Comparison of ENCODE assay signal across 24 cellular contexts in genomic region chr17:44398692-44399691, GRCh38. TPM values are rescaled to one million over a fixed set of nuclear protein-coding genes. Genes with fewer than 3 reads are reported as not detected.
A peak's percentile ranks its signal among the peaks of the same experiment; 100 is the strongest.
DNase-seq lines count a peak whose midpoint lies in the region; ATAC-seq and TF ChIP-seq lines count a peak whose summit lies in the region.
"Had no signal": no experiment of that assay in that cellular context is flagged by ENCODE, and none has a peak within 500 bp of the region (broad histone marks: within the 10 kb centered on the region; RNA-seq: fewer than 3 reads in every experiment).

No MANE protein-coding gene starts in this region.

- H3K9me3 Mint-ChIP-seq in CD4-positive, CD25-positive, alpha-beta regulatory T cell = peaks cover 0 to 2% (median 0%) of the 10 kb centered on the region in 7 donors
- H3K9me3 Mint-ChIP-seq in effector memory CD8-positive, alpha-beta T cell = no peaks in the 10 kb centered on the region
- H3K9me3 Mint-ChIP-seq: activated T-helper 1 cell treated with anti-CD3 and anti-CD28 coated beads, Interleukin-12 subunit alpha, Interleukin-12 subunit beta, Interleukin-2, Interleukin-4 antibody, amounts not matched to agents 30 ng/mL and 10 ng/mL and 1 ng/mL, durations not matched to agents 14 hours and 24 hours and 36 hours; naive B cell; stimulated activated memory B cell treated with anti-CD40 and anti-IgM and Interleukin-4, amounts not matched to agents 10 μg/mL and 1 μg/mL and 100 μg/mL, for 72 hours; T-helper 2 cell treated with Interferon-gamma antibody and Interleukin-4, amounts not matched to agents 5 μg/mL and 100 μg/mL, for 36 hours had no signal

- TF ChIP-seq CTCF in OCI-LY7 (conservative IDR thresholded peaks at IDR 0.05; ENCODE audit: low read length) = no peak

- no peak overlapping the region for H2AFZ ChIP-seq in OCI-LY7 (ENCODE audit: low read length)

- no peaks in the 10 kb centered on the region for H3K9me2 ChIP-seq in OCI-LY7 (ENCODE audit: insufficient read depth, low read length)

- H3K4me3 Mint-ChIP-seq in CD4-positive, CD25-positive, alpha-beta regulatory T cell = no peak overlapping the region
- no peak overlapping the region for H3K4me3 Mint-ChIP-seq in effector memory CD8-positive, alpha-beta T cell
- H3K4me3 Mint-ChIP-seq: activated T-helper 1 cell treated with anti-CD3 and anti-CD28 coated beads, Interleukin-12 subunit alpha, Interleukin-12 subunit beta, Interleukin-2, Interleukin-4 antibody, amounts not matched to agents 30 ng/mL and 10 ng/mL and 1 ng/mL, durations not matched to agents 14 hours and 24 hours and 36 hours; stimulated activated memory B cell treated with anti-CD40 and anti-IgM and Interleukin-4, amounts not matched to agents 10 μg/mL and 1 μg/mL and 100 μg/mL, for 72 hours; T-helper 2 cell treated with Interferon-gamma antibody and Interleukin-4, amounts not matched to agents 5 μg/mL and 100 μg/mL, for 36 hours had no signal

- POLR2A ChIA-PET in OCI-LY7 (lab: Charles Lee) = interaction anchor here (0.8 to 1.1 kb wide), 2 partner anchors 13 to 75 kb away, joined by 3 to 4 read pairs; no protein-coding TSS in a partner anchor

- peaks cover 44% of the 10 kb centered on the region for H3K36me3 Mint-ChIP-seq in CD4-positive, CD25-positive, alpha-beta regulatory T cell
- peaks cover 39% of the 10 kb centered on the region for H3K36me3 Mint-ChIP-seq in effector memory CD8-positive, alpha-beta T cell (ENCODE audit: insufficient read depth)

- H3K36me3 ChIP-seq in CD4-positive, CD25-positive, alpha-beta regulatory T cell (ENCODE audit: control insufficient read depth, insufficient read depth, low read length) = peaks cover 51% of the 10 kb centered on the region
- H3K36me3 ChIP-seq in OCI-LY7 (ENCODE audit: insufficient read depth, low read length) = peaks cover 63% of the 10 kb centered on the region
- H3K36me3 ChIP-seq: uterus had no signal

- peak overlapping the region in 2 of 3 donors; percentile 26 to 94 for H3K27ac Mint-ChIP-seq in CD4-positive, CD25-positive, alpha-beta regulatory T cell
- peak overlapping the region; percentile 51 to 68 for H3K27ac Mint-ChIP-seq in effector memory CD8-positive, alpha-beta T cell
- H3K27ac Mint-ChIP-seq: activated T-helper 1 cell treated with anti-CD3 and anti-CD28 coated beads, Interleukin-12 subunit alpha, Interleukin-12 subunit beta, Interleukin-2, Interleukin-4 antibody, amounts not matched to agents 30 ng/mL and 10 ng/mL and 1 ng/mL, durations not matched to agents 14 hours and 24 hours and 36 hours; stimulated activated memory B cell treated with anti-CD40 and anti-IgM and Interleukin-4, amounts not matched to agents 10 μg/mL and 1 μg/mL and 100 μg/mL, for 72 hours; T-helper 2 cell treated with Interferon-gamma antibody and Interleukin-4, amounts not matched to agents 5 μg/mL and 100 μg/mL, for 36 hours had no signal

- no TSS peak for BruUV-seq in OCI-LY7 (replicated peaks; lab: Mats Ljungman, UMichigan)

- no peak for ATAC-seq in CD4-positive, CD25-positive, alpha-beta regulatory T cell (ENCODE audit: low read depth in 2 of 2)
- ATAC-seq in effector memory CD8-positive, alpha-beta T cell (replicated peaks) = no peak
- ATAC-seq: left colon; stimulated activated memory B cell treated with anti-CD40 and anti-IgM and Interleukin-4, amounts not matched to agents 10 μg/mL and 1 μg/mL and 100 μg/mL, for 72 hours had no signal

- intact Hi-C loops in posterior vena cava (cut with DNase I) = no loop called here
- intact Hi-C loops in OCI-LY7 (cut with micrococcal nuclease; ENCODE audit: unreplicated experiment) = no loop called here

- H3K27me3 Mint-ChIP-seq in CD4-positive, CD25-positive, alpha-beta regulatory T cell = no peaks in the 10 kb centered on the region
- no peaks in the 10 kb centered on the region for H3K27me3 Mint-ChIP-seq in effector memory CD8-positive, alpha-beta T cell
- H3K27me3 Mint-ChIP-seq: naive B cell; stimulated activated memory B cell treated with anti-CD40 and anti-IgM and Interleukin-4, amounts not matched to agents 10 μg/mL and 1 μg/mL and 100 μg/mL, for 72 hours had no signal

- H3K27me3 ChIP-seq in CD4-positive, CD25-positive, alpha-beta regulatory T cell (ENCODE audit: control insufficient read depth, insufficient read depth, low read length) = no peaks in the 10 kb centered on the region
- H3K27me3 ChIP-seq: esophagus muscularis mucosa, uterus had no signal

- no peak for DNase-seq in CD4-positive, CD25-positive, alpha-beta regulatory T cell
- peak; percentile 14 for DNase-seq in RKO (ENCODE audit: low spot score)
- no peak for DNase-seq in effector memory CD8-positive, alpha-beta T cell
- peak; percentile 59 for DNase-seq in posterior vena cava (ENCODE audit: low spot score)
- DNase-seq in Kasumi-1 (lab: John Stamatoyannopoulos, UW) = no peak
- no peak for DNase-seq in glomerular visceral epithelial cell (ENCODE audit: extremely low spot score)
- no peak for DNase-seq in OCI-LY7 (ENCODE audit: low spot score)
- DNase-seq in HK-2 (ENCODE audit: unreplicated experiment) = no peak
- DNase-seq: activated CD4-positive, alpha-beta T cell treated with anti-CD3 and anti-CD28 coated beads for 48 hours; activated naive CD4-positive, alpha-beta T cell treated with anti-CD3 and anti-CD28 coated beads, Interleukin-2, amount 50 U/mL, for 16 hours; foreskin melanocyte; left colon; mesendoderm; naive B cell; NCI-H1694 treated with DMSO at 0.1 percent for 48 hours; stimulated activated CD4-positive, alpha-beta T cell treated with anti-CD3 and anti-CD28 coated beads, Interleukin-4, amount 100 ng/mL, for 24 hours; uterus; WERI-Rb-1 had no signal

- H3K4me1 Mint-ChIP-seq in CD4-positive, CD25-positive, alpha-beta regulatory T cell = peaks cover 0 to 4% (median 3%) of the 10 kb centered on the region in 4 donors
- peaks cover 3 to 4% of the 10 kb centered on the region in 2 donors for H3K4me1 Mint-ChIP-seq in effector memory CD8-positive, alpha-beta T cell (ENCODE audit: low read depth in 2 of 2)

- H3K4me3 ChIP-seq in CD4-positive, CD25-positive, alpha-beta regulatory T cell (ENCODE audit: low read depth, low read length) = no peak overlapping the region
- H3K4me3 ChIP-seq in OCI-LY7 (ENCODE audit: low read depth, low read length, poor library complexity, severe bottlenecking) = no peak overlapping the region
- H3K4me3 ChIP-seq: esophagus muscularis mucosa, uterus had no signal

- no peaks in the 10 kb centered on the region for H3K9me3 ChIP-seq in CD4-positive, CD25-positive, alpha-beta regulatory T cell (ENCODE audit: control insufficient read depth in 2 of 2, low read length in 2 of 2)
- H3K9me3 ChIP-seq in OCI-LY7 (ENCODE audit: low read length) = no peaks in the 10 kb centered on the region
- H3K9me3 ChIP-seq: esophagus muscularis mucosa, uterus had no signal

- CTCF ChIA-PET in OCI-LY7 (lab: Charles Lee; ENCODE audit: unreplicated experiment) = no interaction called here

- no peaks in the 10 kb centered on the region for H4K20me1 ChIP-seq in OCI-LY7 (ENCODE audit: insufficient read depth, low read length)

- no peak overlapping the region for H3K4me2 ChIP-seq in OCI-LY7 (ENCODE audit: low read length)

- no peak overlapping the region for H3K27ac ChIP-seq in CD4-positive, CD25-positive, alpha-beta regulatory T cell (ENCODE audit: insufficient read depth, low read length, poor library complexity, severe bottlenecking)
- no peak overlapping the region for H3K27ac ChIP-seq in OCI-LY7 (ENCODE audit: low read depth, low read length, poor library complexity, severe bottlenecking)
- H3K27ac ChIP-seq: C4-2B, esophagus muscularis mucosa, uterus, WERI-Rb-1 had no signal

- H3K79me2 ChIP-seq in OCI-LY7 (ENCODE audit: insufficient read depth, low read depth, low read length) = no peaks in the 10 kb centered on the region

- no peaks in the 10 kb centered on the region for H3K4me1 ChIP-seq in CD4-positive, CD25-positive, alpha-beta regulatory T cell (ENCODE audit: control insufficient read depth, insufficient read depth, low read length, poor library complexity, severe bottlenecking)
- peaks cover 5% of the 10 kb centered on the region for H3K4me1 ChIP-seq in OCI-LY7 (ENCODE audit: insufficient read depth, low read length, poor library complexity, severe bottlenecking)
- H3K4me1 ChIP-seq: esophagus muscularis mucosa, uterus had no signal

RNA-seq across cellular contexts. Expression of gene ITGA2B, which starts 9.5 kb away (rescaled TPM):
- 19.5 TPM for total RNA-seq in CD4-positive, CD25-positive, alpha-beta regulatory T cell
- polyA plus RNA-seq in CD4-positive, CD25-positive, alpha-beta regulatory T cell = not detected
- total RNA-seq in posterior vena cava (1 to 10 TPM; 1.4 to 2.0 TPM), OCI-LY7 (2022) (0.46 and 0.63 TPM in 2 replicates)
- 0.44 and 0.57 TPM in 2 replicates for total RNA-seq in OCI-LY7 (2014; rRNA removed; shearing (Covaris generic))
- total RNA-seq: osteoblast had no signal

RNA-seq across cellular contexts. Expression of gene FAM171A2, which starts 35.3 kb away (rescaled TPM):
- 0.25 TPM for total RNA-seq in CD4-positive, CD25-positive, alpha-beta regulatory T cell
- under 1 TPM in 2 of 4 donors, not detected in 2; 0.07 to 0.09 TPM for polyA plus RNA-seq in CD4-positive, CD25-positive, alpha-beta regulatory T cell
- total RNA-seq in posterior vena cava (under 1 TPM; 0.43 to 0.69 TPM), OCI-LY7 (2022) (4.2 and 4.6 TPM in 2 replicates)
- total RNA-seq in OCI-LY7 (2014; rRNA removed; shearing (Covaris generic)) = 3.4 and 8.8 TPM in 2 replicates

RNA-seq across cellular contexts. Expression of gene GRN, which starts 53.9 kb away (rescaled TPM):
- total RNA-seq in CD4-positive, CD25-positive, alpha-beta regulatory T cell = 24.3 TPM
- polyA plus RNA-seq in CD4-positive, CD25-positive, alpha-beta regulatory T cell = 10 to 100 TPM; 29.1 to 39.4 (median 33.7) TPM
- total RNA-seq in posterior vena cava = 100 to 1,000 TPM; 149 to 261 TPM
- 185 and 203 TPM in 2 replicates for total RNA-seq in OCI-LY7 (2014; rRNA removed; shearing (Covaris generic))
- total RNA-seq in OCI-LY7 (2022) = 228 and 247 TPM in 2 replicates

Comparison
In these comparisons a context has a peak if more than half of its experiments do, and no peak if none do; other contexts are left out.
1. DNase-seq: peak in RKO (single experiment) and posterior vena cava (single experiment); none in CD4-positive, CD25-positive, alpha-beta regulatory T cell (0 of 3), effector memory CD8-positive, alpha-beta T cell (0 of 3), Kasumi-1 (0 of 2), glomerular visceral epithelial cell (single experiment), OCI-LY7 (single experiment) and HK-2 (single experiment).